In genomic region chr4:5970381-5971076, GRCh38 we compare ENCODE assay signal across 19 cellular contexts. TPM values are rescaled to one million over a fixed set of nuclear protein-coding genes. Genes with fewer than 3 reads are reported as not detected.
DNase-seq lines count a peak whose midpoint lies in the region; ATAC-seq, FAIRE-seq and TF ChIP-seq lines count a peak whose summit lies in the region.
"Had no signal": no experiment of that assay in that cellular context is flagged by ENCODE, and none has a peak within 500 bp of the region (broad histone marks: within the 10 kb centered on the region; RNA-seq: fewer than 3 reads in every experiment).

No MANE protein-coding gene starts in this region.

- no peaks in the 10 kb centered on the region for H3K9me3 Mint-ChIP-seq in endodermal cell

- ATAC-seq in HCT116: peak; percentile 34; the same call in 1 of the 2 replicates
- ATAC-seq: SK-N-SH treated with all-trans-retinoic acid at 6 μM for 48 hours had no signal

- no peaks in the 10 kb centered on the region for H3K36me3 ChIP-seq in H7 (replicated peaks; ENCODE audit: control insufficient read depth, insufficient read depth, low read length)
- H3K36me3 ChIP-seq in HCT116 (ENCODE audit: control insufficient read depth in 1 of 2, insufficient read depth in 2 of 2, low read length in 2 of 2): no peaks in the 10 kb centered on the region
- H3K36me3 ChIP-seq in endodermal cell (ENCODE audit: control insufficient read depth, insufficient read depth, low read length): no peaks in the 10 kb centered on the region
- H3K36me3 ChIP-seq in tibial nerve: no peaks in the 10 kb centered on the region

- no peaks in the 10 kb centered on the region for H3K27me3 Mint-ChIP-seq in endodermal cell (ENCODE audit: insufficient read depth)

- BruUV-seq in HCT116 (replicated peaks; lab: Mats Ljungman, UMichigan): no TSS peak

- H3K27ac ChIP-seq in HCT116 (ENCODE audit: low read depth, low read length) (no peak overlapping the region), endodermal cell (ENCODE audit: low read depth, low read length) (no peak overlapping the region), tibial nerve (no peak overlapping the region)

- TF ChIP-seq POLR2A in HCT116 (IDR thresholded peaks at IDR 0.05; ENCODE audit: borderline replicate concordance, extremely low read depth, insufficient read depth, insufficient read length): no peak
- TF ChIP-seq POLR2A in tibial nerve (IDR thresholded peaks at IDR 0.05): no peak

- H3K9me2 ChIP-seq in HCT116 (ENCODE audit: insufficient read depth): no peaks in the 10 kb centered on the region

- RAD21 ChIA-PET in HCT116 (lab: Charles Lee; ENCODE audit: low non-redundant PET in 1 of 2, low total read pairs in 2 of 2, uncharacterized antibody in 2 of 2, unreplicated experiment in 2 of 2): no interaction called here

- peaks cover 7% of the 10 kb centered on the region for H3K4me1 Mint-ChIP-seq in endodermal cell

- no peak overlapping the region for H3K9ac ChIP-seq in HCT116 (ENCODE audit: low read length)
- no peak overlapping the region for H3K9ac ChIP-seq in endodermal cell (ENCODE audit: extremely low read depth, low read length, poor library complexity, severe bottlenecking)

- POLR2A ChIA-PET in HCT116 (lab: Charles Lee): no interaction called here

- no peaks in the 10 kb centered on the region for H3K4me1 ChIP-seq in HCT116 (ENCODE audit: control insufficient read depth in 1 of 2, insufficient read depth in 2 of 2, low read length in 2 of 2)
- H3K4me1 ChIP-seq in endodermal cell (ENCODE audit: control insufficient read depth, insufficient read depth, low read length): no peaks in the 10 kb centered on the region
- no peaks in the 10 kb centered on the region for H3K4me1 ChIP-seq in tibial nerve

- no peak overlapping the region for H3K4me2 ChIP-seq in HCT116 (ENCODE audit: low read length)

- H4K20me1 ChIP-seq in HCT116 (ENCODE audit: insufficient read depth): no peaks in the 10 kb centered on the region

- H3K4me3 ChIP-seq in H7 (ENCODE audit: insufficient read depth, low read depth, low read length) (no peak overlapping the region), HCT116 (replicated peaks in 1 of 2; ENCODE audit: low read depth in 1 of 2, low read length in 2 of 2) (no peak overlapping the region), endodermal cell (ENCODE audit: low read length) (no peak overlapping the region), tibial nerve (no peak overlapping the region)
- H3K4me3 ChIP-seq: K562 had no signal

- no peak overlapping the region for H3K27ac Mint-ChIP-seq in endodermal cell

- intact Hi-C loops in HCT116 (cut with micrococcal nuclease): no loop called here
- intact Hi-C loops in posterior vena cava (cut with DNase I): no loop called here

- H3K9me3 ChIP-seq in HCT116 (ENCODE audit: control insufficient read depth in 1 of 2, insufficient read depth in 1 of 2, low read depth in 1 of 2, low read length in 2 of 2) (no peaks in the 10 kb centered on the region), endodermal cell (ENCODE audit: control insufficient read depth, low read length) (no peaks in the 10 kb centered on the region), tibial nerve (no peaks in the 10 kb centered on the region)

- no peak for TF ChIP-seq RAD21 in HCT116 (IDR thresholded peaks at IDR 0.05; ENCODE audit: low read depth)

- H2AFZ ChIP-seq in HCT116 (ENCODE audit: low read depth, low read length, poor library complexity, severe bottlenecking): no peak overlapping the region

- DNase-seq in H7 (peak; percentile 39), HCT116 (ENCODE audit: low read depth, low spot score) (no peak), endodermal cell (peak; percentile 31), posterior vena cava (ENCODE audit: low spot score) (peak; percentile 54), tibial nerve (ENCODE audit: low spot score in 2 of 2) (no peak), NCI-H82 treated with DMSO at 0.1 percent for 48 hours (lab: John Stamatoyannopoulos, UW; ENCODE audit: unreplicated experiment) (no peak), urothelium cell line (ENCODE audit: low spot score) (no peak)
- DNase-seq: ACHN, NCI-H1105 treated with DMSO at 0.1 percent for 48 hours, NCI-H187 treated with DMSO at 0.1 percent for 48 hours, NCI-H226, NCI-H82, SIG-M5 had no signal

- no peak for TF ChIP-seq EP300 in tibial nerve (IDR thresholded peaks at IDR 0.05)

- CTCF ChIA-PET in HCT116 (lab: Charles Lee): no interaction called here

- H3K79me2 ChIP-seq in HCT116 (ENCODE audit: insufficient read depth, low read length): no peaks in the 10 kb centered on the region

- WGBS in endodermal cell (ENCODE audit: insufficient coverage in 1 of 2, insufficient read length in 1 of 2), 2 experiments: 87 to 91% methylated on average over 9 to 16 of the region's 16 CpGs
- 71 to 76% methylated on average over 13 of the region's 16 CpGs for WGBS in tibial nerve, 2 donors

- H3K27me3 ChIP-seq in H7 (ENCODE audit: control insufficient read depth, insufficient read depth, low read length) (no peaks in the 10 kb centered on the region), HCT116 (ENCODE audit: insufficient read depth, low read length) (no peaks in the 10 kb centered on the region), endodermal cell (ENCODE audit: control insufficient read depth, insufficient read depth, low read length, poor library complexity, severe bottlenecking) (no peaks in the 10 kb centered on the region), tibial nerve (peaks cover 0 to 4% of the 10 kb centered on the region in 2 donors)

- TF ChIP-seq CTCF in HCT116 (IDR thresholded peaks at IDR 0.05 in 2 of 3, conservative IDR thresholded peaks at IDR 0.05 in 1 of 3; ENCODE audit: borderline replicate concordance in 1 of 3, insufficient read depth in 1 of 3, low read depth in 2 of 3, low read length in 2 of 3) (no peak), endodermal cell (conservative IDR thresholded peaks at IDR 0.05) (no peak), tibial nerve (IDR thresholded peaks at IDR 0.05) (no peak)

- FAIRE-seq in urothelium cell line (lab: Jason Lieb, UNC): no peak
- FAIRE-seq: D721Med, GM12891, GM18507, K562 had no signal

- no peaks in the 10 kb centered on the region for H3K36me3 Mint-ChIP-seq in endodermal cell (ENCODE audit: low read depth)

- H3K4me3 Mint-ChIP-seq in endodermal cell: no peak overlapping the region

TF ChIP-seq in HCT116, 20 proteins besides CTCF, POLR2A, EP300 and RAD21:
- no peak for TF ChIP-seq EGR1 (IDR thresholded peaks at IDR 0.05; ENCODE audit: low read depth)
- no peak for TF ChIP-seq ELF1 (IDR thresholded peaks at IDR 0.05; ENCODE audit: borderline replicate concordance, low read depth)
- TF ChIP-seq FOSL1 (IDR thresholded peaks at IDR 0.05; ENCODE audit: low read depth): no peak
- TF ChIP-seq CEBPB (IDR thresholded peaks at IDR 0.05; ENCODE audit: low read depth): no peak
- TF ChIP-seq POLR2AphosphoS5 (IDR thresholded peaks at IDR 0.05; ENCODE audit: low read depth, low read length): no peak
- TF ChIP-seq, protein P1, sequence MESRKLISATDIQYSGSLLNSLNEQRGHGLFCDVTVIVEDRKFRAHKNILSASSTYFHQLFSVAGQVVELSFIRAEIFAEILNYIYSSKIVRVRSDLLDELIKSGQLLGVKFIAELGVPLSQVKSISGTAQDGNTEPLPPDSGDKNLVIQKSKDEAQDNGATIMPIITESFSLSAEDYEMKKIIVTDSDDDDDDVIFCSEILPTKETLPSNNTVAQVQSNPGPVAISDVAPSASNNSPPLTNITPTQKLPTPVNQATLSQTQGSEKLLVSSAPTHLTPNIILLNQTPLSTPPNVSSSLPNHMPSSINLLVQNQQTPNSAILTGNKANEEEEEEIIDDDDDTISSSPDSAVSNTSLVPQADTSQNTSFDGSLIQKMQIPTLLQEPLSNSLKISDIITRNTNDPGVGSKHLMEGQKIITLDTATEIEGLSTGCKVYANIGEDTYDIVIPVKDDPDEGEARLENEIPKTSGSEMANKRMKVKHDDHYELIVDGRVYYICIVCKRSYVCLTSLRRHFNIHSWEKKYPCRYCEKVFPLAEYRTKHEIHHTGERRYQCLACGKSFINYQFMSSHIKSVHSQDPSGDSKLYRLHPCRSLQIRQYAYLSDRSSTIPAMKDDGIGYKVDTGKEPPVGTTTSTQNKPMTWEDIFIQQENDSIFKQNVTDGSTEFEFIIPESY (IDR thresholded peaks at IDR 0.05; ENCODE audit: extremely low read depth, insufficient replicate concordance, low read length): no peak
- TF ChIP-seq, protein P2, sequence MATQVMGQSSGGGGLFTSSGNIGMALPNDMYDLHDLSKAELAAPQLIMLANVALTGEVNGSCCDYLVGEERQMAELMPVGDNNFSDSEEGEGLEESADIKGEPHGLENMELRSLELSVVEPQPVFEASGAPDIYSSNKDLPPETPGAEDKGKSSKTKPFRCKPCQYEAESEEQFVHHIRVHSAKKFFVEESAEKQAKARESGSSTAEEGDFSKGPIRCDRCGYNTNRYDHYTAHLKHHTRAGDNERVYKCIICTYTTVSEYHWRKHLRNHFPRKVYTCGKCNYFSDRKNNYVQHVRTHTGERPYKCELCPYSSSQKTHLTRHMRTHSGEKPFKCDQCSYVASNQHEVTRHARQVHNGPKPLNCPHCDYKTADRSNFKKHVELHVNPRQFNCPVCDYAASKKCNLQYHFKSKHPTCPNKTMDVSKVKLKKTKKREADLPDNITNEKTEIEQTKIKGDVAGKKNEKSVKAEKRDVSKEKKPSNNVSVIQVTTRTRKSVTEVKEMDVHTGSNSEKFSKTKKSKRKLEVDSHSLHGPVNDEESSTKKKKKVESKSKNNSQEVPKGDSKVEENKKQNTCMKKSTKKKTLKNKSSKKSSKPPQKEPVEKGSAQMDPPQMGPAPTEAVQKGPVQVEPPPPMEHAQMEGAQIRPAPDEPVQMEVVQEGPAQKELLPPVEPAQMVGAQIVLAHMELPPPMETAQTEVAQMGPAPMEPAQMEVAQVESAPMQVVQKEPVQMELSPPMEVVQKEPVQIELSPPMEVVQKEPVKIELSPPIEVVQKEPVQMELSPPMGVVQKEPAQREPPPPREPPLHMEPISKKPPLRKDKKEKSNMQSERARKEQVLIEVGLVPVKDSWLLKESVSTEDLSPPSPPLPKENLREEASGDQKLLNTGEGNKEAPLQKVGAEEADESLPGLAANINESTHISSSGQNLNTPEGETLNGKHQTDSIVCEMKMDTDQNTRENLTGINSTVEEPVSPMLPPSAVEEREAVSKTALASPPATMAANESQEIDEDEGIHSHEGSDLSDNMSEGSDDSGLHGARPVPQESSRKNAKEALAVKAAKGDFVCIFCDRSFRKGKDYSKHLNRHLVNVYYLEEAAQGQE (IDR thresholded peaks at IDR 0.05; ENCODE audit: low read depth): no peak

RNA-seq across cellular contexts. Expression of gene C4orf50, which starts 47.7 kb away (rescaled TPM):
- total RNA-seq in H7 (2014; rRNA removed; shearing (Covaris generic)): 0.10 and 0.11 TPM in 2 replicates
- not detected for total RNA-seq in HCT116 (2021; ENCODE audit: unreplicated experiment)
- under 0.01 and 0.01 TPM in 2 replicates for polyA plus RNA-seq in HCT116 (2012)
- total RNA-seq in endodermal cell: 1 to 10 TPM in 1 of 2 donors, under 1 TPM in 1; 0.84 to 1.6 TPM
- polyA plus RNA-seq in endodermal cell (2013, experiment 1 of 2): 0.11 TPM
- 0.17 TPM for polyA plus RNA-seq in endodermal cell (2013, experiment 2 of 2)
- not detected for total RNA-seq in posterior vena cava
- under 1 TPM in 2 of 4 donors, not detected in 2; 0.21 to 0.30 TPM for total RNA-seq in tibial nerve
- total RNA-seq: K562, RPMI7951 had no signal
- polyA plus RNA-seq: K562 had no signal

Comparison
In these comparisons a context has a peak if more than half of its experiments do, and no peak if none do; other contexts are left out.
1. DNase-seq: peak in H7 (single experiment), endodermal cell (single experiment) and posterior vena cava (single experiment); none in HCT116 (single experiment), tibial nerve (0 of 2), NCI-H82 treated with DMSO at 0.1 percent for 48 hours (single experiment) and urothelium cell line (single experiment).